In the genomic region with DNA sequence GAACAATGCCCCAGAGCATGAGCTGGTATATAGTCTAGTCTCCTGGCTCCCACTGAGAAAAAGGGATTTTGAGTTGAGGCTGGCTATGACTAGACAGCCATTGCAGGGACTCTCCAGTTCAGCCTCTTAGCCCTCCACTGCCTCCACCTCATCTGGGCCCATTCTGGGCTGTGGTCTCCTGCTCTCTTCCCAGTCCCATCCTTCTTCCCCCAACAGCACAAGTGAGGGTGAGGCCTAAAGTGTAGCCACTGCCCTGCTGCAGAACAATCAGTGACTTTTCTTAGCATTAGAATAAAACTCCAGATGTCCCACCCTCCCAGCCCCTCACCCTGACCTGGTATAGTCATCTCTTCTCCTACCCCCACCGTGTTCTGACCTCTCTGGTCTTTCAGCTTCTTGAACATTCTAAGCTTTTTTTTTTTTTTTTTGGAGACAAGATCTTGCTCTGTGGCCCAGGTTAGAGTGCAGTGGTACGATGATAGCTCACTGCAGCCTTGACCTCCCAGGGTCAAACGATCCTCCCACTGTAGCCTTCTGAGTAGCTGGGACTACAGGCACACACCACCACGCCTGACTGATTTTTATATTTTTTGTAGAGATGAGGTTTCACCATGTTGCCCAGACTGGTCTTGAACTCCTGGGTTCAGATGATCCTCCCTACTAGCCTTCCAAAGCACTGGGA, we compare ENCODE assay signal across 14 cellular contexts. TPM values are rescaled to one million over a fixed set of nuclear protein-coding genes. Genes with fewer than 3 reads are reported as not detected.
A peak's percentile ranks its signal among the peaks of the same experiment; 100 is the strongest.
DNase-seq lines count a peak whose midpoint lies in the region; ATAC-seq and TF ChIP-seq lines count a peak whose summit lies in the region.
"Had no signal": no experiment of that assay in that cellular context is flagged by ENCODE, and none has a peak within 500 bp of the region (broad histone marks: within the 10 kb centered on the region; RNA-seq: fewer than 3 reads in every experiment).

No MANE protein-coding gene starts in this region.

- no peak overlapping the region for H3K4me3 Mint-ChIP-seq in stimulated activated naive CD8-positive, alpha-beta T cell treated with anti-CD3 and anti-CD28 coated beads, Interleukin-15, Interleukin-2, amounts not matched to agents 100 ng/mL and 50 ng/mL, for 24 hours
- peak overlapping the region in 1 of 2 donors; percentile 25 for H3K4me3 Mint-ChIP-seq in stimulated activated naive CD8-positive, alpha-beta T cell treated with anti-CD3 and anti-CD28 coated beads, Interleukin-15, amount 100 ng/mL, for 72 hours
- peak overlapping the region; percentile 18 for H3K4me3 Mint-ChIP-seq in natural killer cell

- no peak for TF ChIP-seq CTCF in brain microvascular endothelial cell (IDR thresholded peaks at IDR 0.05; ENCODE audit: low read depth, low read length, missing control alignments)
- no peak for TF ChIP-seq CTCF in natural killer cell (IDR thresholded peaks at IDR 0.05)
- TF ChIP-seq CTCF in colonic mucosa (IDR thresholded peaks at IDR 0.05), result no peak

- H3K4me1 Mint-ChIP-seq in stimulated activated naive CD8-positive, alpha-beta T cell treated with anti-CD3 and anti-CD28 coated beads, Interleukin-15, Interleukin-2, amounts not matched to agents 100 ng/mL and 50 ng/mL, for 24 hours (ENCODE audit: low read depth), result peaks cover 74% of the 10 kb centered on the region
- peaks cover 90% of the 10 kb centered on the region for H3K4me1 Mint-ChIP-seq in stimulated activated naive CD8-positive, alpha-beta T cell treated with anti-CD3 and anti-CD28 coated beads, Interleukin-15, amount 100 ng/mL, for 72 hours
- peaks cover 75 to 78% of the 10 kb centered on the region in 2 donors for H3K4me1 Mint-ChIP-seq in natural killer cell

- no peak for ATAC-seq in stimulated activated naive CD8-positive, alpha-beta T cell treated with anti-CD3 and anti-CD28 coated beads, Interleukin-15, amount 100 ng/mL, for 72 hours
- no peak for ATAC-seq in natural killer cell
- ATAC-seq: body of pancreas, left ventricle myocardium superior had no signal

- H3K9ac ChIP-seq in colonic mucosa (ENCODE audit: low read depth in 2 of 2, low read length in 2 of 2), result no peak overlapping the region

- H3K27me3 Mint-ChIP-seq in stimulated activated naive CD8-positive, alpha-beta T cell treated with anti-CD3 and anti-CD28 coated beads, Interleukin-15, Interleukin-2, amounts not matched to agents 100 ng/mL and 50 ng/mL, for 24 hours, result no peaks in the 10 kb centered on the region
- H3K27me3 Mint-ChIP-seq in stimulated activated naive CD8-positive, alpha-beta T cell treated with anti-CD3 and anti-CD28 coated beads, Interleukin-15, amount 100 ng/mL, for 72 hours, result no peaks in the 10 kb centered on the region
- no peaks in the 10 kb centered on the region for H3K27me3 Mint-ChIP-seq in natural killer cell (ENCODE audit: low read depth in 2 of 2)

- H3K36me3 Mint-ChIP-seq in stimulated activated naive CD8-positive, alpha-beta T cell treated with anti-CD3 and anti-CD28 coated beads, Interleukin-15, Interleukin-2, amounts not matched to agents 100 ng/mL and 50 ng/mL, for 24 hours (ENCODE audit: low read depth), result peaks cover 59% of the 10 kb centered on the region
- H3K36me3 Mint-ChIP-seq in natural killer cell, result no peaks in the 10 kb centered on the region

- H3K27me3 ChIP-seq in brain microvascular endothelial cell (replicated peaks) (no peaks in the 10 kb centered on the region), colonic mucosa (no peaks in the 10 kb centered on the region)
- H3K27me3 ChIP-seq: body of pancreas had no signal

- H3K27ac ChIP-seq in brain microvascular endothelial cell (peak overlapping the region; percentile 99), colonic mucosa (no peak overlapping the region)
- H3K27ac ChIP-seq: body of pancreas had no signal

- DNase-seq in stimulated activated naive CD8-positive, alpha-beta T cell treated with anti-CD3 and anti-CD28 coated beads, Interleukin-15, amount 100 ng/mL, for 72 hours, result no peak
- no peak for DNase-seq in brain microvascular endothelial cell
- no peak for DNase-seq in natural killer cell
- DNase-seq in effector CD4-positive, alpha-beta T cell, result no peak
- no peak for DNase-seq in stimulated activated CD4-positive, alpha-beta T cell treated with anti-CD3 and anti-CD28 coated beads, Interleukin-2, amount 100 ng/mL, for 48 hours
- DNase-seq in NCI-H82 (lab: John Stamatoyannopoulos, UW), result no peak
- no peak for DNase-seq in colonic mucosa
- DNase-seq: body of pancreas; C1 segment of cervical spinal cord; left ventricle myocardium superior; NCI-H2029; SIG-M5; stimulated activated CD8-positive, alpha-beta memory T cell treated with anti-CD3 and anti-CD28 coated beads, Interleukin-4, amount 100 ng/mL, for 48 hours had no signal

- in situ Hi-C loops in brain microvascular endothelial cell (cut with HindIII; ENCODE audit: low pct_ligation_motif_present, low sequenced_read_pairs), result no loop called here

- H3K27ac Mint-ChIP-seq in stimulated activated naive CD8-positive, alpha-beta T cell treated with anti-CD3 and anti-CD28 coated beads, Interleukin-15, Interleukin-2, amounts not matched to agents 100 ng/mL and 50 ng/mL, for 24 hours, result peak overlapping the region; percentile 57
- H3K27ac Mint-ChIP-seq in stimulated activated naive CD8-positive, alpha-beta T cell treated with anti-CD3 and anti-CD28 coated beads, Interleukin-15, amount 100 ng/mL, for 72 hours, result peak overlapping the region in 1 of 2 donors; percentile 87
- H3K27ac Mint-ChIP-seq in natural killer cell, result peak overlapping the region; percentile 95 to 98

- no peaks in the 10 kb centered on the region for H3K9me3 ChIP-seq in colonic mucosa
- H3K9me3 ChIP-seq: body of pancreas had no signal

- peaks cover 17% of the 10 kb centered on the region for H3K4me1 ChIP-seq in colonic mucosa

- peaks cover 20% of the 10 kb centered on the region for H3K36me3 ChIP-seq in brain microvascular endothelial cell (replicated peaks)
- H3K36me3 ChIP-seq in colonic mucosa, result no peaks in the 10 kb centered on the region

- intact Hi-C loops in natural killer cell (cut with micrococcal nuclease), result loop anchor here (5.0 kb wide), 1 partner anchor 36 kb away; no protein-coding TSS in a partner anchor
- intact Hi-C loops in colonic mucosa (cut with DNase I), result no loop called here

- H3K4me3 ChIP-seq in brain microvascular endothelial cell (ENCODE audit: low read depth, low read length) (no peak overlapping the region), colonic mucosa (no peak overlapping the region)
- H3K4me3 ChIP-seq: body of pancreas had no signal

- no peaks in the 10 kb centered on the region for H3K9me3 Mint-ChIP-seq in stimulated activated naive CD8-positive, alpha-beta T cell treated with anti-CD3 and anti-CD28 coated beads, Interleukin-15, Interleukin-2, amounts not matched to agents 100 ng/mL and 50 ng/mL, for 24 hours
- no peaks in the 10 kb centered on the region for H3K9me3 Mint-ChIP-seq in stimulated activated naive CD8-positive, alpha-beta T cell treated with anti-CD3 and anti-CD28 coated beads, Interleukin-15, amount 100 ng/mL, for 72 hours
- no peaks in the 10 kb centered on the region for H3K9me3 Mint-ChIP-seq in natural killer cell

RNA-seq across cellular contexts. Expression of gene MED15, which starts 4.3 kb away (rescaled TPM):
- 100 to 1,000 TPM; 269 to 291 (median 270) TPM for total RNA-seq in natural killer cell
- 100 to 1,000 TPM in 1 of 2 donors, 10 to 100 TPM in 1; 93.1 to 102 TPM for total RNA-seq in colonic mucosa

RNA-seq across cellular contexts. Expression of gene KLHL22, which starts 16.1 kb away (rescaled TPM):
- 10 to 100 TPM; 26.5 to 53.0 (median 31.0) TPM for total RNA-seq in natural killer cell
- 10 to 100 TPM; 10.4 to 13.2 TPM for total RNA-seq in colonic mucosa
